33 cellular contexts compared by ENCODE assay signal in the genomic region with DNA sequence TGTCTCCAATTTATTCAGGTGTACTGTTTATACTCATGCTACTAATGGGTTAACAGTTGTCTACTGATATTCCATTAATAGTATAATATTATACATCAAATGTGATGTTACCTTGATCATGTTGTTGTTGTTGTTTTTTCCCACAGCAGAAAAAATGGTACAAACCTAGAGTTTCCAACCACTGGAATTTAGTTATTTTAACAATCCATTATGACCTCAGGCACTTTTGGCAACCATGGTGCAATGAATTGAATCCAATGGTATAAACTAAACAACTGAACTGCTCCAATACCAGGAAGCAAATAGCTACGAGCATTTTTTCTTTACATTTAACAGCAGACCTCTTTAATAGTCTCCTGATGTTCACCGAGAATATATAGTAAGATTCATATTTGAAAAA. TPM values are rescaled to one million over a fixed set of nuclear protein-coding genes. Genes with fewer than 3 reads are reported as not detected.
"Had no signal": no experiment of that assay in that cellular context is flagged by ENCODE, and none has a peak within 500 bp of the region (broad histone marks: within the 10 kb centered on the region; RNA-seq: fewer than 3 reads in every experiment).

No MANE protein-coding gene starts in this region.

- DNase-seq: activated CD4-positive, alpha-beta T cell treated with anti-CD3 and anti-CD28 coated beads for 1 hour; activated CD4-positive, alpha-beta T cell treated with anti-CD3 and anti-CD28 coated beads for 4 hours; activated CD4-positive, alpha-beta T cell treated with anti-CD3 and anti-CD28 coated beads, Interleukin-2, amount 10 ng/mL, durations not matched to agents 7 days and 5 days; activated CD4-positive, alpha-beta T cell treated with anti-CD3 and anti-CD28 coated beads, Interleukin-2, amount 50 U/mL, for 4 hours; activated CD4-positive, CD25-positive, alpha-beta regulatory T cell; activated CD8-positive, alpha-beta memory T cell treated with anti-CD3 and anti-CD28 coated beads for 24 hours; activated CD8-positive, alpha-beta T cell treated with anti-CD3 and anti-CD28 coated beads for 36 hours; activated effector memory CD4-positive, alpha-beta T cell treated with anti-CD3 and anti-CD28 coated beads, Interleukin-2, amount 50 U/mL, for 16 hours; activated naive CD4-positive, alpha-beta T cell treated with anti-CD3 and anti-CD28 coated beads for 36 hours; activated naive CD8-positive, alpha-beta T cell treated with anti-CD3 and anti-CD28 coated beads for 36 hours; activated naive CD8-positive, alpha-beta T cell treated with anti-CD3 and anti-CD28 coated beads, Interleukin-2, amount 50 U/mL, for 24 hours; activated T-cell treated with anti-CD3 and anti-CD28 coated beads, Interleukin-2, amount 50 U/mL, for 48 hours; adrenal gland; amygdala; aorta; central memory CD4-positive, alpha-beta T cell; cerebellar nuclear complex; colonic mucosa; effector CD8-positive, alpha-beta T cell; foreskin melanocyte; heart right ventricle; T-helper 2 cell had no signal

- H3K4me3 Mint-ChIP-seq: activated CD4-positive, alpha-beta T cell treated with anti-CD3 and anti-CD28 coated beads, Interleukin-2, amount 10 ng/mL, durations not matched to agents 7 days and 5 days; activated CD8-positive, alpha-beta T cell treated with anti-CD3 and anti-CD28 coated beads for 36 hours; activated naive CD4-positive, alpha-beta T cell treated with anti-CD3 and anti-CD28 coated beads for 36 hours; activated naive CD4-positive, alpha-beta T cell treated with anti-CD3 and anti-CD28 coated beads, Interleukin-2, amount 50 U/mL, for 24 hours; activated naive CD8-positive, alpha-beta T cell treated with anti-CD3 and anti-CD28 coated beads for 36 hours; activated naive CD8-positive, alpha-beta T cell treated with anti-CD3 and anti-CD28 coated beads, Interleukin-2, amount 50 U/mL, for 24 hours; activated T-helper 1 cell treated with anti-CD3 and anti-CD28 coated beads, Interleukin-12 subunit alpha, Interleukin-12 subunit beta, Interleukin-2, Interleukin-4 antibody, amounts not matched to agents 30 ng/mL and 10 ng/mL and 1 ng/mL, durations not matched to agents 14 hours and 24 hours and 36 hours; brain had no signal

- H3K27me3 Mint-ChIP-seq: activated CD4-positive, alpha-beta T cell treated with anti-CD3 and anti-CD28 coated beads, Interleukin-2, amount 10 ng/mL, durations not matched to agents 7 days and 5 days; activated CD8-positive, alpha-beta T cell treated with anti-CD3 and anti-CD28 coated beads for 36 hours; activated naive CD4-positive, alpha-beta T cell treated with anti-CD3 and anti-CD28 coated beads, Interleukin-2, amount 50 U/mL, for 24 hours; activated naive CD8-positive, alpha-beta T cell treated with anti-CD3 and anti-CD28 coated beads for 36 hours; activated naive CD8-positive, alpha-beta T cell treated with anti-CD3 and anti-CD28 coated beads, Interleukin-2, amount 50 U/mL, for 24 hours; brain had no signal

- H3K27ac Mint-ChIP-seq: activated CD4-positive, alpha-beta T cell treated with anti-CD3 and anti-CD28 coated beads, Interleukin-2, amount 10 ng/mL, durations not matched to agents 7 days and 5 days; activated CD8-positive, alpha-beta T cell treated with anti-CD3 and anti-CD28 coated beads for 36 hours; activated naive CD4-positive, alpha-beta T cell treated with anti-CD3 and anti-CD28 coated beads for 36 hours; activated naive CD4-positive, alpha-beta T cell treated with anti-CD3 and anti-CD28 coated beads, Interleukin-2, amount 50 U/mL, for 24 hours; activated naive CD8-positive, alpha-beta T cell treated with anti-CD3 and anti-CD28 coated beads for 36 hours; activated naive CD8-positive, alpha-beta T cell treated with anti-CD3 and anti-CD28 coated beads, Interleukin-2, amount 50 U/mL, for 24 hours; activated T-helper 1 cell treated with anti-CD3 and anti-CD28 coated beads, Interleukin-12 subunit alpha, Interleukin-12 subunit beta, Interleukin-2, Interleukin-4 antibody, amounts not matched to agents 30 ng/mL and 10 ng/mL and 1 ng/mL, durations not matched to agents 14 hours and 24 hours and 36 hours; activated T-helper 2 cell treated with anti-CD3 and anti-CD28 coated beads, Interferon-gamma antibody, Interleukin-2, Interleukin-4, amounts not matched to agents 10 μg/mL and 5 μg/mL and 100 μg/mL, durations not matched to agents 14 hours and 24 hours and 36 hours; brain had no signal

- H3K36me3 ChIP-seq: breast epithelium, colonic mucosa had no signal

- H3K9me3 Mint-ChIP-seq: activated CD4-positive, alpha-beta T cell treated with anti-CD3 and anti-CD28 coated beads, Interleukin-2, amount 10 ng/mL, durations not matched to agents 7 days and 5 days; activated CD8-positive, alpha-beta T cell treated with anti-CD3 and anti-CD28 coated beads for 36 hours; activated naive CD4-positive, alpha-beta T cell treated with anti-CD3 and anti-CD28 coated beads for 36 hours; activated naive CD4-positive, alpha-beta T cell treated with anti-CD3 and anti-CD28 coated beads, Interleukin-2, amount 50 U/mL, for 24 hours; activated naive CD8-positive, alpha-beta T cell treated with anti-CD3 and anti-CD28 coated beads for 36 hours; activated naive CD8-positive, alpha-beta T cell treated with anti-CD3 and anti-CD28 coated beads, Interleukin-2, amount 50 U/mL, for 24 hours; activated T-helper 1 cell treated with anti-CD3 and anti-CD28 coated beads, Interleukin-12 subunit alpha, Interleukin-12 subunit beta, Interleukin-2, Interleukin-4 antibody, amounts not matched to agents 30 ng/mL and 10 ng/mL and 1 ng/mL, durations not matched to agents 14 hours and 24 hours and 36 hours; activated T-helper 2 cell treated with anti-CD3 and anti-CD28 coated beads, Interferon-gamma antibody, Interleukin-2, Interleukin-4, amounts not matched to agents 10 μg/mL and 5 μg/mL and 100 μg/mL, durations not matched to agents 14 hours and 24 hours and 36 hours; brain had no signal

- H3K4me1 ChIP-seq: adrenal gland, colonic mucosa, heart right ventricle had no signal

- H3K27ac ChIP-seq: adrenal gland, breast epithelium, cardiac muscle cell, colonic mucosa, gastroesophageal sphincter, heart right ventricle, hepatocyte had no signal

- H3K4me1 Mint-ChIP-seq: activated CD4-positive, alpha-beta T cell treated with anti-CD3 and anti-CD28 coated beads, Interleukin-2, amount 10 ng/mL, durations not matched to agents 7 days and 5 days; activated naive CD4-positive, alpha-beta T cell treated with anti-CD3 and anti-CD28 coated beads, Interleukin-2, amount 50 U/mL, for 24 hours; activated naive CD8-positive, alpha-beta T cell treated with anti-CD3 and anti-CD28 coated beads for 36 hours; activated naive CD8-positive, alpha-beta T cell treated with anti-CD3 and anti-CD28 coated beads, Interleukin-2, amount 50 U/mL, for 24 hours; brain had no signal

- H3K27me3 ChIP-seq: adrenal gland, breast epithelium, cardiac muscle cell, colonic mucosa, gastroesophageal sphincter, heart right ventricle, hepatocyte had no signal

- H3K9me3 ChIP-seq: adrenal gland, breast epithelium, colonic mucosa, gastroesophageal sphincter, heart right ventricle had no signal

- H3K4me3 ChIP-seq: adrenal gland, breast epithelium, cardiac muscle cell, colonic mucosa, gastroesophageal sphincter, heart right ventricle, hepatocyte had no signal

- ATAC-seq: activated CD8-positive, alpha-beta T cell treated with anti-CD3 and anti-CD28 coated beads for 36 hours; activated naive CD8-positive, alpha-beta T cell treated with anti-CD3 and anti-CD28 coated beads, Interleukin-2, amount 50 U/mL, for 24 hours; esophagus mucosa; gastroesophageal sphincter; heart right ventricle had no signal

RNA-seq across cellular contexts. Expression of a gene that starts 31.0 kb away (rescaled TPM):
- total RNA-seq: activated CD8-positive, alpha-beta T cell treated with anti-CD3 and anti-CD28 coated beads for 36 hours; activated naive CD4-positive, alpha-beta T cell treated with anti-CD3 and anti-CD28 coated beads for 36 hours; activated naive CD8-positive, alpha-beta T cell treated with anti-CD3 and anti-CD28 coated beads for 36 hours; epithelial cell of proximal tubule; esophagus mucosa; fibroblast of villous mesenchyme; heart right ventricle had no signal
- polyA plus RNA-seq: aorta, hepatocyte had no signal
